2 cellular contexts compared by ENCODE assay signal in genomic region chr18:46302866-46303485, GRCh38.
TF ChIP-seq lines count a peak whose summit lies in the region.

No MANE protein-coding gene starts in this region.

TF ChIP-seq in GM23338, 12 proteins besides CTCF, POLR2A, EP300 and RAD21 (continued from another document):
- TF ChIP-seq ZNF462 (CRISPR knock-in tag; IDR thresholded peaks at IDR 0.05) = no peak
- TF ChIP-seq CREB1 (CRISPR knock-in tag; IDR thresholded peaks at IDR 0.05; ENCODE audit: low read depth) = no peak
- TF ChIP-seq POLR2AphosphoS5 (IDR thresholded peaks at IDR 0.05; ENCODE audit: low read depth) = no peak
- TF ChIP-seq ZNF114 (CRISPR knock-in tag; IDR thresholded peaks at IDR 0.05) = no peak
- TF ChIP-seq ZNF331 (CRISPR knock-in tag; IDR thresholded peaks at IDR 0.05; ENCODE audit: low read depth) = no peak
- TF ChIP-seq EZH2 (IDR thresholded peaks at IDR 0.05; ENCODE audit: low read depth, unreplicated experiment) = no peak
- TF ChIP-seq, protein P1, sequence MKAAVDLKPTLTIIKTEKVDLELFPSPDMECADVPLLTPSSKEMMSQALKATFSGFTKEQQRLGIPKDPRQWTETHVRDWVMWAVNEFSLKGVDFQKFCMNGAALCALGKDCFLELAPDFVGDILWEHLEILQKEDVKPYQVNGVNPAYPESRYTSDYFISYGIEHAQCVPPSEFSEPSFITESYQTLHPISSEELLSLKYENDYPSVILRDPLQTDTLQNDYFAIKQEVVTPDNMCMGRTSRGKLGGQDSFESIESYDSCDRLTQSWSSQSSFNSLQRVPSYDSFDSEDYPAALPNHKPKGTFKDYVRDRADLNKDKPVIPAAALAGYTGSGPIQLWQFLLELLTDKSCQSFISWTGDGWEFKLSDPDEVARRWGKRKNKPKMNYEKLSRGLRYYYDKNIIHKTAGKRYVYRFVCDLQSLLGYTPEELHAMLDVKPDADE (IDR thresholded peaks at IDR 0.05) = no peak
- no peak for TF ChIP-seq REST (IDR thresholded peaks at IDR 0.05; ENCODE audit: unreplicated experiment)
- no peak for TF ChIP-seq NANOG (IDR thresholded peaks at IDR 0.05; ENCODE audit: borderline replicate concordance)

TF ChIP-seq in WTC11, 78 proteins besides CTCF, POLR2A, EP300 and RAD21:
- TF ChIP-seq, protein P2, sequence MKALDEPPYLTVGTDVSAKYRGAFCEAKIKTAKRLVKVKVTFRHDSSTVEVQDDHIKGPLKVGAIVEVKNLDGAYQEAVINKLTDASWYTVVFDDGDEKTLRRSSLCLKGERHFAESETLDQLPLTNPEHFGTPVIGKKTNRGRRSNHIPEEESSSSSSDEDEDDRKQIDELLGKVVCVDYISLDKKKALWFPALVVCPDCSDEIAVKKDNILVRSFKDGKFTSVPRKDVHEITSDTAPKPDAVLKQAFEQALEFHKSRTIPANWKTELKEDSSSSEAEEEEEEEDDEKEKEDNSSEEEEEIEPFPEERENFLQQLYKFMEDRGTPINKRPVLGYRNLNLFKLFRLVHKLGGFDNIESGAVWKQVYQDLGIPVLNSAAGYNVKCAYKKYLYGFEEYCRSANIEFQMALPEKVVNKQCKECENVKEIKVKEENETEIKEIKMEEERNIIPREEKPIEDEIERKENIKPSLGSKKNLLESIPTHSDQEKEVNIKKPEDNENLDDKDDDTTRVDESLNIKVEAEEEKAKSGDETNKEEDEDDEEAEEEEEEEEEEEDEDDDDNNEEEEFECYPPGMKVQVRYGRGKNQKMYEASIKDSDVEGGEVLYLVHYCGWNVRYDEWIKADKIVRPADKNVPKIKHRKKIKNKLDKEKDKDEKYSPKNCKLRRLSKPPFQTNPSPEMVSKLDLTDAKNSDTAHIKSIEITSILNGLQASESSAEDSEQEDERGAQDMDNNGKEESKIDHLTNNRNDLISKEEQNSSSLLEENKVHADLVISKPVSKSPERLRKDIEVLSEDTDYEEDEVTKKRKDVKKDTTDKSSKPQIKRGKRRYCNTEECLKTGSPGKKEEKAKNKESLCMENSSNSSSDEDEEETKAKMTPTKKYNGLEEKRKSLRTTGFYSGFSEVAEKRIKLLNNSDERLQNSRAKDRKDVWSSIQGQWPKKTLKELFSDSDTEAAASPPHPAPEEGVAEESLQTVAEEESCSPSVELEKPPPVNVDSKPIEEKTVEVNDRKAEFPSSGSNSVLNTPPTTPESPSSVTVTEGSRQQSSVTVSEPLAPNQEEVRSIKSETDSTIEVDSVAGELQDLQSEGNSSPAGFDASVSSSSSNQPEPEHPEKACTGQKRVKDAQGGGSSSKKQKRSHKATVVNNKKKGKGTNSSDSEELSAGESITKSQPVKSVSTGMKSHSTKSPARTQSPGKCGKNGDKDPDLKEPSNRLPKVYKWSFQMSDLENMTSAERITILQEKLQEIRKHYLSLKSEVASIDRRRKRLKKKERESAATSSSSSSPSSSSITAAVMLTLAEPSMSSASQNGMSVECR (CRISPR knock-in tag; IDR thresholded peaks at IDR 0.05; ENCODE audit: borderline replicate concordance) = no peak
- TF ChIP-seq, protein P3, sequence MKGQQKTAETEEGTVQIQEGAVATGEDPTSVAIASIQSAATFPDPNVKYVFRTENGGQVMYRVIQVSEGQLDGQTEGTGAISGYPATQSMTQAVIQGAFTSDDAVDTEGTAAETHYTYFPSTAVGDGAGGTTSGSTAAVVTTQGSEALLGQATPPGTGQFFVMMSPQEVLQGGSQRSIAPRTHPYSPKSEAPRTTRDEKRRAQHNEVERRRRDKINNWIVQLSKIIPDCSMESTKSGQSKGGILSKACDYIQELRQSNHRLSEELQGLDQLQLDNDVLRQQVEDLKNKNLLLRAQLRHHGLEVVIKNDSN (CRISPR knock-in tag; IDR thresholded peaks at IDR 0.05) = no peak
- TF ChIP-seq ATF3 (CRISPR knock-in tag; conservative IDR thresholded peaks at IDR 0.05) = no peak
- TF ChIP-seq ZNF121 (CRISPR knock-in tag; IDR thresholded peaks at IDR 0.05) = no peak
